In genomic region chr22:17629646-17630045, GRCh38 we compare ENCODE assay signal across 9 cellular contexts. TPM values are rescaled to one million over a fixed set of nuclear protein-coding genes. Genes with fewer than 3 reads are reported as not detected.
DNase-seq lines count a peak whose midpoint lies in the region; TF ChIP-seq lines count a peak whose summit lies in the region.
"Had no signal": no experiment of that assay in that cellular context is flagged by ENCODE, and none has a peak within 500 bp of the region (broad histone marks: within the 10 kb centered on the region; RNA-seq: fewer than 3 reads in every experiment).

No MANE protein-coding gene starts in this region.

- H3K27ac ChIP-seq in prostate gland, result no peak overlapping the region

- no peak overlapping the region for H3K9ac ChIP-seq in endocrine pancreas (ENCODE audit: control insufficient read depth, insufficient read depth, low read length)

- H3K36me3 ChIP-seq in endocrine pancreas (ENCODE audit: control insufficient read depth, insufficient read depth, low read length) (no peaks in the 10 kb centered on the region), prostate gland (no peaks in the 10 kb centered on the region)

- CTCF ChIA-PET in Calu3 (lab: Charles Lee), result no interaction called here

- H3K4me1 Mint-ChIP-seq in Calu3 (ENCODE audit: low read depth, unreplicated experiment), result peaks cover 18% of the 10 kb centered on the region
- H3K4me1 Mint-ChIP-seq in osteocyte (ENCODE audit: unreplicated experiment), result peaks cover 17% of the 10 kb centered on the region

- 86% methylated on average over 7 of the region's 7 CpGs for WGBS in prostate gland

- H3K4me3 Mint-ChIP-seq in Calu3 (ENCODE audit: low read depth, unreplicated experiment) (peak overlapping the region; percentile 40), osteocyte (ENCODE audit: unreplicated experiment) (peak overlapping the region; percentile 29)

- DNase-seq in Calu3 (no peak), NB4 (ENCODE audit: low read depth) (peak; percentile 11), osteocyte (ENCODE audit: extremely low spot score, unreplicated experiment) (no peak), DMS 273 treated with DMSO at 0.1 percent for 48 hours (lab: John Stamatoyannopoulos, UW) (no peak), prostate gland (ENCODE audit: low spot score) (no peak), DMS79 treated with DMSO at 0.1 percent for 48 hours (lab: John Stamatoyannopoulos, UW) (no peak), globus pallidus (ENCODE audit: low spot score) (no peak)
- DNase-seq: NCI-H2171 treated with DMSO at 0.1 percent for 48 hours had no signal

- H3K36me3 Mint-ChIP-seq in Calu3 (ENCODE audit: insufficient read depth, unreplicated experiment) (peaks cover 24% of the 10 kb centered on the region), osteocyte (ENCODE audit: unreplicated experiment) (no peaks in the 10 kb centered on the region)

- no peaks in the 10 kb centered on the region for H3K9me3 Mint-ChIP-seq in Calu3 (ENCODE audit: low read depth, unreplicated experiment)
- H3K9me3 Mint-ChIP-seq in osteocyte (ENCODE audit: unreplicated experiment), result no peaks in the 10 kb centered on the region

- intact Hi-C loops in Calu3 (cut with micrococcal nuclease; ENCODE audit: unreplicated experiment), result loop anchor here (5.0 kb wide), 1 partner anchor 73 kb away; no protein-coding TSS in a partner anchor
- intact Hi-C loops in prostate gland (cut with DNase I), result loop anchor here (1.0 to 10.0 kb wide), 3 partner anchors 9 to 465 kb away; partner anchors contain the start of gene BCL2L13

- H3K4me3 ChIP-seq in NB4 (ENCODE audit: low read depth, low read length) (peak overlapping the region; percentile 99), endocrine pancreas (ENCODE audit: control insufficient read depth, insufficient read depth, low read length) (peak overlapping the region; percentile 97), prostate gland (no peak overlapping the region)

- H3K4me1 ChIP-seq in endocrine pancreas (ENCODE audit: control insufficient read depth, insufficient read depth, low read length) (peaks cover 4% of the 10 kb centered on the region), prostate gland (replicated peaks) (no peaks in the 10 kb centered on the region)

- TF ChIP-seq CTCF in Calu3 (IDR thresholded peaks at IDR 0.05; ENCODE audit: unreplicated experiment) (no peak), NB4 (IDR thresholded peaks at IDR 0.05; ENCODE audit: low read depth, low read length) (no peak), osteocyte (IDR thresholded peaks at IDR 0.05) (no peak), prostate gland (IDR thresholded peaks at IDR 0.05) (no peak)

- H3K27ac Mint-ChIP-seq in Calu3 (ENCODE audit: unreplicated experiment), result no peak overlapping the region
- H3K27ac Mint-ChIP-seq in osteocyte (ENCODE audit: unreplicated experiment), result peak overlapping the region; percentile 100

- H3K27me3 Mint-ChIP-seq in Calu3 (ENCODE audit: unreplicated experiment) (no peaks in the 10 kb centered on the region), osteocyte (ENCODE audit: unreplicated experiment) (no peaks in the 10 kb centered on the region)

- BruUV-seq in Calu3 (replicated peaks; lab: Mats Ljungman, UMichigan), result no TSS peak

- H3K9me3 ChIP-seq in endocrine pancreas (ENCODE audit: control insufficient read depth, low read length), result no peaks in the 10 kb centered on the region
- no peaks in the 10 kb centered on the region for H3K9me3 ChIP-seq in prostate gland

- TF ChIP-seq POLR2A in NB4 (IDR thresholded peaks at IDR 0.05; ENCODE audit: extremely low read depth, insufficient read length), result no peak
- no peak for TF ChIP-seq POLR2A in prostate gland (IDR thresholded peaks at IDR 0.05)

- H3K27me3 ChIP-seq in endocrine pancreas (ENCODE audit: control insufficient read depth, insufficient read depth, low read length), result no peaks in the 10 kb centered on the region
- no peaks in the 10 kb centered on the region for H3K27me3 ChIP-seq in prostate gland (replicated peaks; ENCODE audit: insufficient read depth)

RNA-seq across cellular contexts. Expression of gene ATP6V1E1, which starts 1.1 kb away (rescaled TPM):
- total RNA-seq in Calu3 (2022) (105 and 116 TPM in 2 replicates), osteocyte (119 and 123 TPM in 2 replicates), prostate gland (100 to 1,000 TPM; 101 to 150 TPM)

RNA-seq across cellular contexts. Expression of gene BCL2L13, which starts 8.9 kb away (rescaled TPM):
- 47.1 and 49.3 TPM in 2 replicates for total RNA-seq in Calu3 (2022)
- 58.3 and 60.1 TPM in 2 replicates for total RNA-seq in osteocyte
- 10 to 100 TPM; 64.7 to 67.9 TPM for total RNA-seq in prostate gland

Comparison
In these comparisons a context has a peak if more than half of its experiments do, and no peak if none do; other contexts are left out.
1. H3K4me3 ChIP-seq: peak in NB4 (single experiment) and endocrine pancreas (single experiment); none in prostate gland (0 of 2).